Comparison of ENCODE assay signal across 8 cellular contexts in the genomic region with DNA sequence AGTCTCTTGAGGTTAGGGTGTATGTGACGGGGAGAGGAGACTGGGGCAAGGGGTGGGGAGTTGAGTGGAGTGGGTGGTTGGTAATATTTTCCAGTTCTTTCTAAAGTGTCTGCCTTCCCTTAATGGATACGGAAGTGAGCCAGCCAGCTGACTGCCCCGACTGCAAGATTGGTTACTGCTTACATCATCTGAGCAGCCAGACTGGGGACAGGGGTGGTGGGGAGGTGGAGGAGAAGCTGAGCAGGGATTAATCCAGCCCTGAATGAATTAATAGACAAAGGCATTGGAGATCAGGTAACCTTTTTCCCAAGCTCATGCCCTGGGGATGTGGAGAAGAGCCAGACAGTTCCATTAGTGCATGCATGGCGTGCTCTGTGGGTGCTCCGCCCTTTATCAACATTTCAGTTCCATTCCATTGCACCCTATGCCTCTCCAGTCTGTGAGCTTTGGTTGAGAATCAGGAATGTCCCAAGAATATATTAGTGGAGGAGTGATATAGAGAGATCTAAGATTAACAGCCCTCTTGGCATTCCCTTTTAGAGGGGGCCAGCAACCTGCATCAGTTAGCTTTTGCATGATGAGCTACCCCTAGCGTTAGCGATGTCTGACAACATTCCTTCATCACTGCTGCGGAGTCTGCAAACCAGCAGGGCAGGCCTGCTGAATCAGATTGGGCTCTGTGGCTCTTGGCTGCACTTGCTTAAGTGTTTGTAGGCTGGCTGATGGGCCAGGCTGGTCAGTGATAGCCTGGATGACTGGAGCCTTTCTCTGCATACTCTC.
DNase-seq lines count a peak whose midpoint lies in the region; ATAC-seq, FAIRE-seq and TF ChIP-seq lines count a peak whose summit lies in the region.

No MANE protein-coding gene starts in this region.

- no peaks in the 10 kb centered on the region for H3K9me3 Mint-ChIP-seq in activated CD4-positive, alpha-beta memory T cell treated with anti-CD3 and anti-CD28 coated beads for 36 hours

- no peak overlapping the region for H3K27ac ChIP-seq in brain microvascular endothelial cell
- peak overlapping the region in 1 of 2 donors; percentile 52 for H3K27ac ChIP-seq in left lung
- H3K27ac ChIP-seq in caudate nucleus (ENCODE audit: low read depth, low read length): no peak overlapping the region

- in situ Hi-C loops in brain microvascular endothelial cell (cut with HindIII; ENCODE audit: low pct_ligation_motif_present, low sequenced_read_pairs): no loop called here

- POLR2A ChIA-PET in activated CD4-positive, alpha-beta memory T cell treated with anti-CD3 and anti-CD28 coated beads for 36 hours (lab: Charles Lee): no interaction called here

- TF ChIP-seq CTCF in brain microvascular endothelial cell (IDR thresholded peaks at IDR 0.05; ENCODE audit: low read depth, low read length, missing control alignments) (no peak), left lung (IDR thresholded peaks at IDR 0.05) (no peak)

- H3K4me1 Mint-ChIP-seq in activated CD4-positive, alpha-beta memory T cell treated with anti-CD3 and anti-CD28 coated beads for 36 hours (ENCODE audit: low read depth): no peaks in the 10 kb centered on the region

- no peak overlapping the region for H3K4me3 ChIP-seq in brain microvascular endothelial cell (ENCODE audit: low read depth, low read length)
- H3K4me3 ChIP-seq in left lung: no peak overlapping the region

- no peaks in the 10 kb centered on the region for H3K9me3 ChIP-seq in left lung

- DNase-seq in Right ventricle myocardium inferior (ENCODE audit: missing footprints): peak; percentile 82
- no peak for DNase-seq in cardiac septum (ENCODE audit: low spot score)
- peak; percentile 21 for DNase-seq in brain microvascular endothelial cell
- DNase-seq in left lung: no peak
- no peak for DNase-seq in NCI-H1105 (lab: John Stamatoyannopoulos, UW)
- no peak for DNase-seq in activated CD4-positive, alpha-beta memory T cell treated with anti-CD3 and anti-CD28 coated beads for 36 hours
- no peak for DNase-seq in frontal cortex (ENCODE audit: low spot score in 2 of 2)
- DNase-seq in caudate nucleus (lab: John Stamatoyannopoulos, UW): no peak

- no peaks in the 10 kb centered on the region for H3K36me3 ChIP-seq in brain microvascular endothelial cell (replicated peaks)
- H3K36me3 ChIP-seq in left lung: no peaks in the 10 kb centered on the region

- no peaks in the 10 kb centered on the region for H3K36me3 Mint-ChIP-seq in activated CD4-positive, alpha-beta memory T cell treated with anti-CD3 and anti-CD28 coated beads for 36 hours

- H3K27me3 Mint-ChIP-seq in activated CD4-positive, alpha-beta memory T cell treated with anti-CD3 and anti-CD28 coated beads for 36 hours: no peaks in the 10 kb centered on the region

- ATAC-seq in Right ventricle myocardium inferior (peak; percentile 82), left lung (peak; percentile 64)

- H3K4me1 ChIP-seq in left lung: no peaks in the 10 kb centered on the region

- H3K27me3 ChIP-seq in brain microvascular endothelial cell (replicated peaks) (no peaks in the 10 kb centered on the region), left lung (no peaks in the 10 kb centered on the region)

- H3K4me3 Mint-ChIP-seq in activated CD4-positive, alpha-beta memory T cell treated with anti-CD3 and anti-CD28 coated beads for 36 hours: no peak overlapping the region

- no peak for FAIRE-seq in frontal cortex (lab: Jason Lieb, UNC)

- intact Hi-C loops in Right ventricle myocardium inferior (cut with DNase I): no loop called here
- intact Hi-C loops in cardiac septum (cut with DNase I): loop anchor here (10.0 kb wide), 1 partner anchor 182 kb away; no protein-coding TSS in a partner anchor
- intact Hi-C loops in left lung (cut with DNase I): no loop called here
- intact Hi-C loops in activated CD4-positive, alpha-beta memory T cell treated with anti-CD3 and anti-CD28 coated beads for 36 hours (cut with micrococcal nuclease): no loop called here

- CTCF ChIA-PET in activated CD4-positive, alpha-beta memory T cell treated with anti-CD3 and anti-CD28 coated beads for 36 hours (lab: Charles Lee): no interaction called here

- no peak overlapping the region for H3K27ac Mint-ChIP-seq in activated CD4-positive, alpha-beta memory T cell treated with anti-CD3 and anti-CD28 coated beads for 36 hours

Comparison
In these comparisons a context has a peak if more than half of its experiments do, and no peak if none do; other contexts are left out.
1. DNase-seq: peak in Right ventricle myocardium inferior (single experiment) and brain microvascular endothelial cell (single experiment); none in cardiac septum (single experiment), left lung (0 of 2), NCI-H1105 (single experiment), activated CD4-positive, alpha-beta memory T cell treated with anti-CD3 and anti-CD28 coated beads for 36 hours (single experiment), frontal cortex (0 of 2) and caudate nucleus (0 of 61).